In genomic region chr22:27871306-27872014, GRCh38 we compare ENCODE assay signal across 11 cellular contexts.
"Had no signal": no experiment of that assay in that cellular context is flagged by ENCODE, and none has a peak within 500 bp of the region (broad histone marks: within the 10 kb centered on the region; RNA-seq: fewer than 3 reads in every experiment).

No MANE protein-coding gene starts in this region.

- H3K4me3 ChIP-seq: SJCRH30 had no signal

- DNase-seq: activated CD4-positive, alpha-beta memory T cell treated with anti-CD3 and anti-CD28 coated beads, Interleukin-2, amount 10 ng/mL, durations not matched to agents 7 days and 5 days; activated CD4-positive, alpha-beta T cell treated with anti-CD3 and anti-CD28 coated beads for 1 hour; activated gamma-delta T cell; activated naive CD8-positive, alpha-beta T cell treated with anti-CD3 and anti-CD28 coated beads, Interleukin-2, amount 10 ng/mL, durations not matched to agents 7 days and 5 days; activated T-cell treated with anti-CD3 and anti-CD28 coated beads, Interleukin-2, amount 50 U/mL, for 48 hours; anterior cingulate cortex; effector CD4-positive, alpha-beta T cell; SJCRH30; stimulated activated CD4-positive, alpha-beta T cell treated with anti-CD3 and anti-CD28 coated beads, Interleukin-15, amount 100 ng/mL, for 24 hours; stimulated activated CD4-positive, alpha-beta T cell treated with anti-CD3 and anti-CD28 coated beads, Interleukin-4, amount 100 ng/mL, for 24 hours; trophoblast cell had no signal

- H3K9me3 ChIP-seq: SJCRH30 had no signal

- H3K27me3 ChIP-seq: SJCRH30 had no signal

- H3K27ac ChIP-seq: SJCRH30 had no signal
